ENCODE assay signal across 8 cellular contexts in genomic region chr2:232315049-232315922, GRCh38.
DNase-seq lines count a peak whose midpoint lies in the region; ATAC-seq and TF ChIP-seq lines count a peak whose summit lies in the region.

No MANE protein-coding gene starts in this region.

- peaks cover 16% of the 10 kb centered on the region for H3K9me3 ChIP-seq in A673 (ENCODE audit: low read depth, low read length, poor library complexity, severe bottlenecking)

- peaks cover 87% of the 10 kb centered on the region for H3K4me1 Mint-ChIP-seq in activated CD4-positive, alpha-beta T cell treated with anti-CD3 and anti-CD28 coated beads for 36 hours
- H3K4me1 Mint-ChIP-seq in natural killer cell: peaks cover 84 to 91% of the 10 kb centered on the region in 2 donors

- H3K4me3 Mint-ChIP-seq in activated CD4-positive, alpha-beta T cell treated with anti-CD3 and anti-CD28 coated beads for 36 hours: peak overlapping the region; percentile 42
- H3K4me3 Mint-ChIP-seq in natural killer cell: peak overlapping the region; percentile 84

- BruUV-seq in A673 (replicated peaks; lab: Mats Ljungman, UMichigan): no TSS peak

- H3K27me3 Mint-ChIP-seq in activated CD4-positive, alpha-beta T cell treated with anti-CD3 and anti-CD28 coated beads for 36 hours: no peaks in the 10 kb centered on the region
- H3K27me3 Mint-ChIP-seq in natural killer cell (ENCODE audit: low read depth in 2 of 2): no peaks in the 10 kb centered on the region

- peak; percentile 64 for DNase-seq in A673 (ENCODE audit: low spot score)
- DNase-seq in HL-60 (ENCODE audit: low read depth in 1 of 2, low spot score in 1 of 2): peak; percentile 93 to 97
- DNase-seq in activated CD4-positive, alpha-beta T cell treated with anti-CD3 and anti-CD28 coated beads for 36 hours: peak; percentile 86
- peak; percentile 61 for DNase-seq in effector CD4-positive, alpha-beta T cell
- DNase-seq in natural killer cell: peak; percentile 76
- peak; percentile 69 for DNase-seq in stromal cell of bone marrow (ENCODE audit: low read depth)
- no peak for DNase-seq in AG08396 (ENCODE audit: low spot score)

- intact Hi-C loops in A673 (cut with micrococcal nuclease; ENCODE audit: unreplicated experiment): no loop called here
- intact Hi-C loops in activated CD4-positive, alpha-beta T cell treated with anti-CD3 and anti-CD28 coated beads for 36 hours (cut with DNase I, micrococcal nuclease): loop anchor here in 1 of 2 experiments (1.0 to 10.0 kb wide), 5 partner anchors 74 to 533 kb away; partner anchors contain the start of genes GIGYF2 and PDE6D
- intact Hi-C loops in natural killer cell (cut with micrococcal nuclease): loop anchor here (1.0 kb wide), 1 partner anchor 15 kb away; no protein-coding TSS in a partner anchor

- TF ChIP-seq CTCF in A673 (conservative IDR thresholded peaks at IDR 0.05; ENCODE audit: low read depth, low read length): 0 out of 2 replicates have a peak, but pooled peaks have one; percentile 16
- peak; percentile 52 for TF ChIP-seq CTCF in HL-60 (IDR thresholded peaks at IDR 0.05; ENCODE audit: insufficient read depth, low read length)
- peak; percentile 63 for TF ChIP-seq CTCF in natural killer cell (IDR thresholded peaks at IDR 0.05)

- peak overlapping the region; percentile 97 for H3K27ac Mint-ChIP-seq in activated CD4-positive, alpha-beta T cell treated with anti-CD3 and anti-CD28 coated beads for 36 hours
- peak overlapping the region; percentile 99 for H3K27ac Mint-ChIP-seq in natural killer cell

- POLR2A ChIA-PET in A673 (lab: Charles Lee; ENCODE audit: low non-redundant PET): no interaction called here
- POLR2A ChIA-PET in activated CD4-positive, alpha-beta T cell treated with anti-CD3 and anti-CD28 coated beads for 36 hours (lab: Charles Lee): interaction anchor here (0.6 kb wide), 2 partner anchors 8 to 392 kb away, joined by 3 to 4 read pairs; no protein-coding TSS in a partner anchor

- H3K9me3 Mint-ChIP-seq in activated CD4-positive, alpha-beta T cell treated with anti-CD3 and anti-CD28 coated beads for 36 hours (ENCODE audit: low read depth): peaks cover 17% of the 10 kb centered on the region
- H3K9me3 Mint-ChIP-seq in natural killer cell: no peaks in the 10 kb centered on the region

- H3K4me1 ChIP-seq in A673 (ENCODE audit: insufficient read depth, low read length, poor library complexity, severe bottlenecking): peaks cover 13% of the 10 kb centered on the region

- CTCF ChIA-PET in A673 (lab: Charles Lee): no interaction called here
- CTCF ChIA-PET in activated CD4-positive, alpha-beta T cell treated with anti-CD3 and anti-CD28 coated beads for 36 hours (lab: Charles Lee): interaction anchor here (0.6 to 4.1 kb wide), 18 partner anchors 7 to 1277 kb away, joined by 3 to 17 read pairs (median 4); no protein-coding TSS in a partner anchor

- no peaks in the 10 kb centered on the region for H3K27me3 ChIP-seq in A673 (replicated peaks; ENCODE audit: insufficient read depth, low read depth, low read length, poor library complexity)
- H3K27me3 ChIP-seq in HL-60 (ENCODE audit: insufficient read depth, poor library complexity, severe bottlenecking): no peaks in the 10 kb centered on the region

- peaks cover 24% of the 10 kb centered on the region for H3K36me3 Mint-ChIP-seq in activated CD4-positive, alpha-beta T cell treated with anti-CD3 and anti-CD28 coated beads for 36 hours (ENCODE audit: low read depth)
- H3K36me3 Mint-ChIP-seq in natural killer cell: no peaks in the 10 kb centered on the region

- H3K27ac ChIP-seq in A673 (ENCODE audit: low read depth, low read length, poor library complexity, severe bottlenecking): no peak overlapping the region
- H3K27ac ChIP-seq in HL-60 (replicated peaks): peak overlapping the region; percentile 63

- ATAC-seq in GM19438 (IDR thresholded peaks at IDR 0.05; ENCODE audit: low read depth, unreplicated experiment) (peak; percentile 88), natural killer cell (peak; percentile 80 to 93 (median 88))
- ATAC-seq in activated CD4-positive, alpha-beta T cell treated with anti-CD3 and anti-CD28 coated beads for 36 hours: peak; percentile 90

- H3K36me3 ChIP-seq in A673 (ENCODE audit: insufficient read depth, low read length, poor library complexity, severe bottlenecking): no peaks in the 10 kb centered on the region

- H3K4me3 ChIP-seq in A673 (ENCODE audit: low read depth, low read length, poor library complexity, severe bottlenecking) (no peak overlapping the region), HL-60 (replicated peaks; ENCODE audit: insufficient read depth, low read length) (no peak overlapping the region)
